11 cellular contexts compared by ENCODE assay signal in the genomic region with DNA sequence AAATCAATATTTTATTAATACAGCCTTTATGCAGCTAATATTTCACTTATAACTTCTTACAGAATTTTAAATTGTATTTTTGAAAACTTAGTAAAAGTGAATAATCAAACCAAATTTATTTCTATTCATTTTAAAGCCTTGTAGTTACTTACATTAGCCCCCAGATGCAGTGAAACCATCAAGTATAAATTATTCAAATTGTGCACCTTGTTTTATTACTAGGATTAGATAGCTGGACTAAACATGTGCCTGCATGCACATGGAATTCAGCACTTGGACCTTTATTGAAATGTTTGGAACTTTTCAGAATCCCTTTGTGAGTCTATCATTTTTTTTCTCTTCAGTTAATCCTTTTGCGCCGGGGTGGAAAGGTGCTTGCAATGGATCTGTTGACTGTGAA. TPM values are rescaled to one million over a fixed set of nuclear protein-coding genes. Genes with fewer than 3 reads are reported as not detected.
DNase-seq lines count a peak whose midpoint lies in the region; ATAC-seq, FAIRE-seq and TF ChIP-seq lines count a peak whose summit lies in the region.
"Had no signal": no experiment of that assay in that cellular context is flagged by ENCODE, and none has a peak within 500 bp of the region (broad histone marks: within the 10 kb centered on the region; RNA-seq: fewer than 3 reads in every experiment).

No MANE protein-coding gene starts in this region.

- POLR2A ChIA-PET in GM10248 (lab: Yijun Ruan, JAX) = no interaction called here

- no peak overlapping the region for H3K4me3 ChIP-seq in fibroblast of pulmonary artery (replicated peaks; ENCODE audit: low read depth, low read length)

- no peaks in the 10 kb centered on the region for H3K27me3 Mint-ChIP-seq in activated T-cell treated with anti-CD3 and anti-CD28 coated beads, Interleukin-2, amount 50 U/mL, for 24 hours

- peaks cover 3% of the 10 kb centered on the region for H3K36me3 Mint-ChIP-seq in activated T-cell treated with anti-CD3 and anti-CD28 coated beads, Interleukin-2, amount 50 U/mL, for 24 hours (ENCODE audit: low read depth)

- peaks cover 18% of the 10 kb centered on the region for H3K4me1 Mint-ChIP-seq in activated T-cell treated with anti-CD3 and anti-CD28 coated beads, Interleukin-2, amount 50 U/mL, for 24 hours (ENCODE audit: low read depth)

- DNase-seq in GM10248 (ENCODE audit: extremely low spot score) (no peak), NCI-H526 treated with DMSO at 0.1 percent for 48 hours (lab: John Stamatoyannopoulos, UW) (peak; percentile 34), fibroblast of pulmonary artery (ENCODE audit: low read depth) (peak; percentile 33), left colon (no peak), NCI-H2029 (lab: John Stamatoyannopoulos, UW) (no peak)
- no peak for DNase-seq in activated T-cell treated with anti-CD3 and anti-CD28 coated beads, Interleukin-2, amount 50 U/mL, for 24 hours
- DNase-seq: activated CD4-positive, alpha-beta T cell treated with anti-CD3 and anti-CD28 coated beads, Interleukin-2, amount 10 ng/mL, durations not matched to agents 24 days and 14 days; anterior cingulate cortex had no signal

- H3K9me3 Mint-ChIP-seq in activated T-cell treated with anti-CD3 and anti-CD28 coated beads, Interleukin-2, amount 50 U/mL, for 24 hours = no peaks in the 10 kb centered on the region
- H3K9me3 Mint-ChIP-seq: activated CD4-positive, alpha-beta T cell treated with anti-CD3 and anti-CD28 coated beads, Interleukin-2, amount 10 ng/mL, durations not matched to agents 24 days and 14 days had no signal

- intact Hi-C loops in left colon (cut with DNase I, micrococcal nuclease) = no loop called here

- peak; percentile 97 for FAIRE-seq in A204.1 (lab: Jason Lieb, UNC)

- H3K4me3 Mint-ChIP-seq in activated T-cell treated with anti-CD3 and anti-CD28 coated beads, Interleukin-2, amount 50 U/mL, for 24 hours = no peak overlapping the region
- H3K4me3 Mint-ChIP-seq: activated CD4-positive, alpha-beta T cell treated with anti-CD3 and anti-CD28 coated beads, Interleukin-2, amount 10 ng/mL, durations not matched to agents 24 days and 14 days had no signal

- no peak overlapping the region for H3K27ac Mint-ChIP-seq in activated T-cell treated with anti-CD3 and anti-CD28 coated beads, Interleukin-2, amount 50 U/mL, for 24 hours
- H3K27ac Mint-ChIP-seq: activated CD4-positive, alpha-beta T cell treated with anti-CD3 and anti-CD28 coated beads, Interleukin-2, amount 10 ng/mL, durations not matched to agents 24 days and 14 days had no signal

- CTCF ChIA-PET in GM10248 (lab: Yijun Ruan, JAX) = interaction anchor here (1.0 to 2.4 kb wide), 11 partner anchors 12 to 251 kb away, joined by 3 to 11 read pairs (median 4); a partner anchor contains a TSS

- ATAC-seq in left colon (no peak), GM18498 (IDR thresholded peaks at IDR 0.05; ENCODE audit: unreplicated experiment) (no peak)

- TF ChIP-seq CTCF in GM10248 (IDR thresholded peaks at IDR 0.05; ENCODE audit: control extremely low read depth, extremely low read depth, low read depth, missing control alignments) (peak; percentile 19), fibroblast of pulmonary artery (IDR thresholded peaks at IDR 0.05; ENCODE audit: low read length, missing control alignments) (peak; percentile 32)

RNA-seq across cellular contexts. Expression of a gene that starts 4.7 kb away (rescaled TPM):
- not detected for total RNA-seq in left colon
- total RNA-seq: activated CD4-positive, alpha-beta T cell treated with anti-CD3 and anti-CD28 coated beads, Interleukin-2, amount 10 ng/mL, durations not matched to agents 24 days and 14 days; Daoy had no signal

RNA-seq across cellular contexts. Expression of a gene that starts 8.6 kb away (rescaled TPM):
- 1 to 10 TPM; 1.7 to 4.9 TPM for total RNA-seq in left colon

RNA-seq across cellular contexts. Expression of a gene that starts 45.7 kb away (rescaled TPM):
- total RNA-seq in left colon = 100 to 1,000 TPM in 1 of 2 donors, 10 to 100 TPM in 1; 91.4 to 116 TPM

RNA-seq across cellular contexts. Expression of a gene that starts 54.7 kb away (rescaled TPM):
- 10 to 100 TPM; 63.4 to 68.8 TPM for total RNA-seq in left colon

RNA-seq across cellular contexts. Expression of a gene that starts 54.8 kb away (rescaled TPM):
- total RNA-seq in left colon = not detected
- total RNA-seq: activated CD4-positive, alpha-beta T cell treated with anti-CD3 and anti-CD28 coated beads, Interleukin-2, amount 10 ng/mL, durations not matched to agents 24 days and 14 days; Daoy had no signal

Comparison
In these comparisons a context has a peak if more than half of its experiments do, and no peak if none do; other contexts are left out.
1. DNase-seq: peak in NCI-H526 treated with DMSO at 0.1 percent for 48 hours (single experiment) and fibroblast of pulmonary artery (single experiment); none in GM10248 (single experiment), left colon (0 of 2), activated T-cell treated with anti-CD3 and anti-CD28 coated beads, Interleukin-2, amount 50 U/mL, for 24 hours (single experiment) and NCI-H2029 (single experiment).